Comparison of ENCODE assay signal across 9 cellular contexts in the genomic region with DNA sequence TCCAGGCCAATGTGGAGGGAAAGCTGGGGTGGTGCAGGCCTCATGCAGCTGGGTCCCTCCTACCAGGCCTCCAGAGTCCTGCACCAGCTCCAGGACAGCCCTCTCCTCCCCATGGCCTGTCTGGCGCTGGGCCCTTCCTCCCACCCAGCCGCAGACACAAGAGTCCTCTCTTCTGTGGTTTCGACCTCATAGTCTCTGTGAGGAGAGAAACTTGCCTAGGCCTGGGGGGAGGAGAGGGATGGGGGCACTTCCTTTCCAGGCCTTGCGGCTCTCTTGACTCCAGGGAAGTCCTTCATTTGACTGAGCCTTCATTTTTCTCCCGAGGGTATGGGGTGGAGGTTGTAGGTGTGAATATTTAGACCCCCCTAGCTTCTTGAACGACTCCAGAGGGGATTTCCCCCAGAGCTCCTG.
A peak's percentile ranks its signal among the peaks of the same experiment; 100 is the strongest.
DNase-seq lines count a peak whose midpoint lies in the region; ATAC-seq and TF ChIP-seq lines count a peak whose summit lies in the region.
"Had no signal": no experiment of that assay in that cellular context is flagged by ENCODE, and none has a peak within 500 bp of the region (broad histone marks: within the 10 kb centered on the region; RNA-seq: fewer than 3 reads in every experiment).

No MANE protein-coding gene starts in this region.

- H2AFZ ChIP-seq in parathyroid adenoma = peak overlapping the region; percentile 80

- H3K27ac ChIP-seq in SK-N-MC = no peak overlapping the region; the same call in 1 of the 2 replicates
- H3K27ac ChIP-seq in parathyroid adenoma = peak overlapping the region; percentile 77

- peak overlapping the region; percentile 25 for H3K9ac ChIP-seq in SK-N-MC (ENCODE audit: insufficient read length)
- H3K9ac ChIP-seq in parathyroid adenoma = no peak overlapping the region

- TF ChIP-seq CTCF in foreskin fibroblast (IDR thresholded peaks at IDR 0.05; ENCODE audit: low read depth, low read length) (no peak), parathyroid adenoma (IDR thresholded peaks at IDR 0.05) (no peak)

- peaks cover 13% of the 10 kb centered on the region for H3K4me1 ChIP-seq in parathyroid adenoma

- H3K79me2 ChIP-seq in parathyroid adenoma = peaks cover 15% of the 10 kb centered on the region

- H3K4me3 ChIP-seq in SK-N-MC (peak overlapping the region; percentile 92), foreskin fibroblast (ENCODE audit: low read depth in 1 of 2, low read length in 2 of 2) (peak overlapping the region; percentile 89 to 90), parathyroid adenoma (ENCODE audit: low read depth, low read length) (peak overlapping the region; percentile 87)

- ATAC-seq in activated CD4-positive, CD25-positive, alpha-beta regulatory T cell treated with anti-CD3 and anti-CD28 coated beads, Interleukin-2, amount 50 U/mL, for 24 hours = no peak
- no peak for ATAC-seq in HG02840 (IDR thresholded peaks at IDR 0.05; ENCODE audit: low FRiP score, unreplicated experiment)

- peak overlapping the region; percentile 93 for H3K4me2 ChIP-seq in parathyroid adenoma (ENCODE audit: low read length)

- H3K27me3 ChIP-seq in parathyroid adenoma (ENCODE audit: control insufficient read depth, insufficient read depth, low read length) = no peaks in the 10 kb centered on the region

- DNase-seq in ELF-1 (ENCODE audit: low read depth, low spot score) (peak; percentile 36), SK-N-MC (ENCODE audit: low read depth, low spot score) (no peak), foreskin fibroblast (peak in 1 of 2 donors; percentile 69), cortex of kidney (lab: John Stamatoyannopoulos, UW) (no peak), midbrain (lab: John Stamatoyannopoulos, UW) (no peak)
- DNase-seq: NCI-H748 treated with DMSO at 0.1 percent for 48 hours had no signal

- H3K36me3 ChIP-seq in SK-N-MC (ENCODE audit: insufficient read depth, low read length) = peaks cover 47% of the 10 kb centered on the region
- H3K36me3 ChIP-seq in parathyroid adenoma (ENCODE audit: control insufficient read depth, insufficient read depth, low read length) = no peaks in the 10 kb centered on the region

- H3K9me3 ChIP-seq in SK-N-MC (ENCODE audit: low read depth, low read length) (no peaks in the 10 kb centered on the region), parathyroid adenoma (ENCODE audit: control insufficient read depth, low read length) (no peaks in the 10 kb centered on the region)
